ENCODE assay signal across 8 cellular contexts in the genomic region with DNA sequence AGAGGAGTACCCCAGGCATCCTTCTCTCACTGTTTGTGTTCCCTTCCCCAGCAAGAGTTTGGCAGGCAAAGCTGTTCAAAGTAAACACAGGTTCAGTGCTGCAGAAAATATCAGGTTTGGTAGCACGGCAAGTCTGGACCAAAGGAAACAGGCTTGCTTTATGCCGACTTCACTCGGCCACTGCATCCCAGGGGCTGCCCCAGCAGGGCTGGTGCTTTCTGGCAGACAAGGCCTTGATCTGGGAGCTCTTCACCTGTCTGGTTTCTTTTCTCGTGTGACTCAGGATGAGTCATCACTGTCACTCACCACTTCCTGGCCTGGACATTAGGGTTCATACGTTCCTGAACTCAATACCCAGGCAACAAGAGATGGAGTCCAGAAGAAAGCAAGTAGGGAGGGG. TPM values are rescaled to one million over a fixed set of nuclear protein-coding genes. Genes with fewer than 3 reads are reported as not detected.
DNase-seq lines count a peak whose midpoint lies in the region; ATAC-seq and TF ChIP-seq lines count a peak whose summit lies in the region.

No MANE protein-coding gene starts in this region.

- intact Hi-C loops in activated naive CD4-positive, alpha-beta T cell treated with anti-CD3 and anti-CD28 coated beads for 36 hours (cut with micrococcal nuclease): no loop called here
- intact Hi-C loops in tibial artery (cut with DNase I; ENCODE audit: low total_unique reads): no loop called here

- no peaks in the 10 kb centered on the region for H3K27me3 ChIP-seq in tibial artery

- H3K36me3 ChIP-seq in tibial artery: no peaks in the 10 kb centered on the region

- no peaks in the 10 kb centered on the region for H3K36me3 Mint-ChIP-seq in activated naive CD4-positive, alpha-beta T cell treated with anti-CD3 and anti-CD28 coated beads for 36 hours (ENCODE audit: low read depth)
- peaks cover under 1% of the 10 kb centered on the region for H3K36me3 Mint-ChIP-seq in glutamatergic neuron (ENCODE audit: unreplicated experiment)

- TF ChIP-seq CTCF in tibial artery (IDR thresholded peaks at IDR 0.05) (no peak), glutamatergic neuron (IDR thresholded peaks at IDR 0.05; ENCODE audit: partially characterized antibody, unreplicated experiment) (no peak)

- no peak overlapping the region for H3K4me3 ChIP-seq in tibial artery

- H3K27ac Mint-ChIP-seq in activated naive CD4-positive, alpha-beta T cell treated with anti-CD3 and anti-CD28 coated beads for 36 hours: no peak overlapping the region
- no peak overlapping the region for H3K27ac Mint-ChIP-seq in glutamatergic neuron (ENCODE audit: unreplicated experiment)

- H3K9me3 ChIP-seq in tibial artery: no peaks in the 10 kb centered on the region

- H3K27me3 Mint-ChIP-seq in activated naive CD4-positive, alpha-beta T cell treated with anti-CD3 and anti-CD28 coated beads for 36 hours (ENCODE audit: low read depth): peaks cover 6% of the 10 kb centered on the region
- H3K27me3 Mint-ChIP-seq in glutamatergic neuron (ENCODE audit: unreplicated experiment): peaks cover 6% of the 10 kb centered on the region

- peaks cover 0 to 19% (median 11%) of the 10 kb centered on the region in 4 donors for H3K4me1 ChIP-seq in tibial artery

- DNase-seq in activated naive CD4-positive, alpha-beta T cell treated with anti-CD3 and anti-CD28 coated beads for 36 hours: peak; percentile 24
- DNase-seq in activated naive CD4-positive, alpha-beta T cell treated with anti-CD3 and anti-CD28 coated beads, Interleukin-2, amount 50 U/mL, for 16 hours: no peak
- DNase-seq in NCI-H460 (ENCODE audit: extremely low read depth, low read depth) (peak; percentile 4), tibial artery (no peak), glutamatergic neuron (no peak), DMS114 treated with DMSO at 0.1 percent for 48 hours (lab: John Stamatoyannopoulos, UW; ENCODE audit: unreplicated experiment) (no peak)

- CTCF ChIA-PET in activated naive CD4-positive, alpha-beta T cell treated with anti-CD3 and anti-CD28 coated beads for 36 hours (lab: Charles Lee): no interaction called here

- peaks cover 7% of the 10 kb centered on the region for H3K4me1 Mint-ChIP-seq in activated naive CD4-positive, alpha-beta T cell treated with anti-CD3 and anti-CD28 coated beads for 36 hours (ENCODE audit: low read depth)
- peaks cover 16% of the 10 kb centered on the region for H3K4me1 Mint-ChIP-seq in glutamatergic neuron (ENCODE audit: low read depth, unreplicated experiment)

- no peak overlapping the region for H3K4me3 Mint-ChIP-seq in activated naive CD4-positive, alpha-beta T cell treated with anti-CD3 and anti-CD28 coated beads for 36 hours
- H3K4me3 Mint-ChIP-seq in glutamatergic neuron (ENCODE audit: unreplicated experiment): no peak overlapping the region

- no peaks in the 10 kb centered on the region for H3K9me3 Mint-ChIP-seq in activated naive CD4-positive, alpha-beta T cell treated with anti-CD3 and anti-CD28 coated beads for 36 hours
- peaks cover 2% of the 10 kb centered on the region for H3K9me3 Mint-ChIP-seq in glutamatergic neuron (ENCODE audit: unreplicated experiment)

- ATAC-seq in HG02642 (IDR thresholded peaks at IDR 0.05; ENCODE audit: poor library complexity, unreplicated experiment) (peak; percentile 100), esophagus mucosa (peak; percentile 89)

- peak overlapping the region; percentile 14 to 48 for H3K27ac ChIP-seq in tibial artery

RNA-seq across cellular contexts. Expression of gene NAV2, which starts 52.6 kb away (rescaled TPM):
- total RNA-seq in activated naive CD4-positive, alpha-beta T cell treated with anti-CD3 and anti-CD28 coated beads for 36 hours: under 1 TPM; 0.20 to 0.41 TPM
- total RNA-seq in NCI-H460 (2014; rRNA removed; shearing (Covaris generic)): 15.6 and 19.9 TPM in 2 replicates
- 3.3 and 4.5 TPM in 2 replicates for polyA plus RNA-seq in NCI-H460 (2014; cell fraction: nucleus; rRNA removed)
- 17.0 TPM for total RNA-seq in esophagus mucosa
- 117 TPM for total RNA-seq in glutamatergic neuron (ENCODE audit: unreplicated experiment)

Comparison
In these comparisons a context has a peak if more than half of its experiments do, and no peak if none do; other contexts are left out.
1. DNase-seq: peak in activated naive CD4-positive, alpha-beta T cell treated with anti-CD3 and anti-CD28 coated beads for 36 hours (single experiment) and NCI-H460 (single experiment); none in activated naive CD4-positive, alpha-beta T cell treated with anti-CD3 and anti-CD28 coated beads, Interleukin-2, amount 50 U/mL, for 16 hours (single experiment), tibial artery (0 of 2), glutamatergic neuron (single experiment) and DMS114 treated with DMSO at 0.1 percent for 48 hours (single experiment).
2. RNA of gene NAV2, which starts 52.6 kb away (total RNA-seq): 117 TPM in glutamatergic neuron (single experiment), 17.0 TPM in esophagus mucosa (single experiment) and 15.6 to 19.9 TPM in NCI-H460; 0.20 to 0.41 TPM in activated naive CD4-positive, alpha-beta T cell treated with anti-CD3 and anti-CD28 coated beads for 36 hours; every median in the first group is over 10 times any median in the second.